In the genomic region with DNA sequence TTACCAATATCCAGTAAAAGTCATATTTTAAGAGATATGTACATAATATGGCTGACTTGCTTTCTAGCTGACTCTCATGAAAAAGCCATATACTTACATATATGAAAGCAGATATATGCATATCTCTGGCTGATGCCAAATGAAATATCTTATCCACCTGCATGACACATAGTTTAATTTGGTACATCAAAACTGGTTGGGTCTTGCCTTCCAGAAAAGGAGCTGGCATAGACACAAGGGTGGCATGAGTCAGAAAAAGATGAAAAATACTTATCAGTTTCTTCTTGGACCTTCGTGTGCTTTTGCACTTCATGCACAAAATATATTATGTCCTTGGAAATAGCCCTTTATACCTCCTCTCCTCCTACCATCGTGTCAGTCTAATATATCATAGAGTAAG, we compare ENCODE assay signal across 31 cellular contexts. TPM values are rescaled to one million over a fixed set of nuclear protein-coding genes. Genes with fewer than 3 reads are reported as not detected.
"Had no signal": no experiment of that assay in that cellular context is flagged by ENCODE, and none has a peak within 500 bp of the region (broad histone marks: within the 10 kb centered on the region; RNA-seq: fewer than 3 reads in every experiment).

No MANE protein-coding gene starts in this region.

- H3K36me3 ChIP-seq: ascending aorta, gastrocnemius medialis, heart left ventricle, WERI-Rb-1 had no signal

- H3K27ac ChIP-seq: ascending aorta, epithelial cell of prostate, gastrocnemius medialis, heart left ventricle, WERI-Rb-1 had no signal

- H3K27me3 Mint-ChIP-seq: activated B cell treated with CpG ODN at 0.5 μM for 24 hours; activated CD8-positive, alpha-beta T cell treated with anti-CD3 and anti-CD28 coated beads for 36 hours; activated naive CD8-positive, alpha-beta T cell treated with anti-CD3 and anti-CD28 coated beads, Interleukin-2, amount 10 ng/mL, durations not matched to agents 7 days and 5 days; activated T-cell treated with anti-CD3 and anti-CD28 coated beads, Interleukin-2, amount 50 U/mL, for 24 hours; brain had no signal

- H3K4me1 Mint-ChIP-seq: activated B cell treated with CpG ODN at 0.5 μM for 24 hours; activated naive CD4-positive, alpha-beta T cell treated with anti-CD3 and anti-CD28 coated beads, Interleukin-2, amount 10 ng/mL, durations not matched to agents 7 days and 5 days; activated naive CD8-positive, alpha-beta T cell treated with anti-CD3 and anti-CD28 coated beads, Interleukin-2, amount 10 ng/mL, durations not matched to agents 7 days and 5 days; brain; T-helper 17 cell had no signal

- DNase-seq: activated B cell treated with CpG ODN at 0.5 μM for 24 hours; activated CD4-positive, alpha-beta T cell treated with anti-CD3 and anti-CD28 coated beads for 48 hours; activated CD4-positive, alpha-beta T cell treated with anti-CD3 and anti-CD28 coated beads, Interleukin-2, amount 50 U/mL, for 1 hour; activated CD4-positive, alpha-beta T cell treated with anti-CD3 and anti-CD28 coated beads, Interleukin-2, amount 50 U/mL, for 48 hours; activated CD8-positive, alpha-beta memory T cell treated with anti-CD3 and anti-CD28 coated beads for 24 hours; activated CD8-positive, alpha-beta T cell treated with anti-CD3 and anti-CD28 coated beads for 36 hours; activated gamma-delta T cell; activated naive CD4-positive, alpha-beta T cell; activated naive CD4-positive, alpha-beta T cell treated with anti-CD3 and anti-CD28 coated beads, Interleukin-2, amount 10 ng/mL, durations not matched to agents 7 days and 5 days; activated naive CD8-positive, alpha-beta T cell treated with anti-CD3 and anti-CD28 coated beads, Interleukin-2, amount 10 ng/mL, durations not matched to agents 7 days and 5 days; activated T-cell treated with anti-CD3 and anti-CD28 coated beads, Interleukin-2, amount 50 U/mL, for 24 hours; activated T-cell treated with anti-CD3 and anti-CD28 coated beads, Interleukin-2, amount 50 U/mL, for 72 hours; caudate nucleus; cortex of kidney; dermis blood vessel endothelial cell; effector CD4-positive, alpha-beta T cell; effector memory CD8-positive, alpha-beta T cell; foreskin fibroblast; gastrocnemius medialis; glutamatergic neuron; heart left ventricle; T-helper 1 cell; T-helper 17 cell; T1000; WERI-Rb-1 had no signal

- H3K4me1 ChIP-seq: ascending aorta, gastrocnemius medialis, heart left ventricle had no signal

- H3K27ac Mint-ChIP-seq: activated B cell treated with CpG ODN at 0.5 μM for 24 hours; activated CD8-positive, alpha-beta T cell treated with anti-CD3 and anti-CD28 coated beads for 36 hours; activated naive CD4-positive, alpha-beta T cell treated with anti-CD3 and anti-CD28 coated beads, Interleukin-2, amount 10 ng/mL, durations not matched to agents 7 days and 5 days; activated naive CD4-positive, alpha-beta T cell treated with anti-CD3 and anti-CD28 coated beads, Interleukin-2, amount 50 U/mL, for 72 hours; activated naive CD8-positive, alpha-beta T cell treated with anti-CD3 and anti-CD28 coated beads, Interleukin-2, amount 10 ng/mL, durations not matched to agents 7 days and 5 days; activated T-cell treated with anti-CD3 and anti-CD28 coated beads, Interleukin-2, amount 50 U/mL, for 24 hours; activated T-cell treated with anti-CD3 and anti-CD28 coated beads, Interleukin-2, amount 50 U/mL, for 72 hours; brain; effector memory CD8-positive, alpha-beta T cell; T-helper 17 cell; T-helper 2 cell treated with Interferon-gamma antibody and Interleukin-4, amounts not matched to agents 5 μg/mL and 100 μg/mL, for 36 hours had no signal

- H3K36me3 Mint-ChIP-seq: activated naive CD4-positive, alpha-beta T cell treated with anti-CD3 and anti-CD28 coated beads, Interleukin-2, amount 10 ng/mL, durations not matched to agents 7 days and 5 days; activated naive CD4-positive, alpha-beta T cell treated with anti-CD3 and anti-CD28 coated beads, Interleukin-2, amount 50 U/mL, for 72 hours; activated naive CD8-positive, alpha-beta T cell treated with anti-CD3 and anti-CD28 coated beads, Interleukin-2, amount 10 ng/mL, durations not matched to agents 7 days and 5 days; brain had no signal

- H3K4me3 Mint-ChIP-seq: activated B cell treated with CpG ODN at 0.5 μM for 24 hours; activated CD8-positive, alpha-beta T cell treated with anti-CD3 and anti-CD28 coated beads for 36 hours; activated naive CD4-positive, alpha-beta T cell treated with anti-CD3 and anti-CD28 coated beads, Interleukin-2, amount 10 ng/mL, durations not matched to agents 7 days and 5 days; activated naive CD8-positive, alpha-beta T cell treated with anti-CD3 and anti-CD28 coated beads, Interleukin-2, amount 10 ng/mL, durations not matched to agents 7 days and 5 days; activated T-cell treated with anti-CD3 and anti-CD28 coated beads, Interleukin-2, amount 50 U/mL, for 24 hours; activated T-cell treated with anti-CD3 and anti-CD28 coated beads, Interleukin-2, amount 50 U/mL, for 72 hours; brain; effector memory CD8-positive, alpha-beta T cell; T-helper 17 cell; T-helper 2 cell treated with Interferon-gamma antibody and Interleukin-4, amounts not matched to agents 5 μg/mL and 100 μg/mL, for 36 hours had no signal

- H3K4me3 ChIP-seq: ascending aorta, gastrocnemius medialis, heart left ventricle had no signal

- H3K27me3 ChIP-seq: ascending aorta, gastrocnemius medialis, heart left ventricle had no signal

- H3K9me3 ChIP-seq: ascending aorta had no signal

- ATAC-seq: activated CD4-positive, CD25-positive, alpha-beta regulatory T cell treated with anti-CD3 and anti-CD28 coated beads, Interleukin-2, amount 50 U/mL, for 24 hours; activated CD8-positive, alpha-beta T cell treated with anti-CD3 and anti-CD28 coated beads for 36 hours; activated naive CD4-positive, alpha-beta T cell treated with anti-CD3 and anti-CD28 coated beads, Interleukin-2, amount 50 U/mL, for 72 hours; activated T-cell treated with anti-CD3 and anti-CD28 coated beads, Interleukin-2, amount 50 U/mL, for 72 hours; effector memory CD8-positive, alpha-beta T cell; gastrocnemius medialis; heart left ventricle; T-helper 17 cell had no signal

- H3K9me3 Mint-ChIP-seq: activated B cell treated with CpG ODN at 0.5 μM for 24 hours; activated CD8-positive, alpha-beta T cell treated with anti-CD3 and anti-CD28 coated beads for 36 hours; activated naive CD4-positive, alpha-beta T cell treated with anti-CD3 and anti-CD28 coated beads, Interleukin-2, amount 50 U/mL, for 72 hours; activated naive CD8-positive, alpha-beta T cell treated with anti-CD3 and anti-CD28 coated beads, Interleukin-2, amount 10 ng/mL, durations not matched to agents 7 days and 5 days; activated T-cell treated with anti-CD3 and anti-CD28 coated beads, Interleukin-2, amount 50 U/mL, for 24 hours; effector memory CD8-positive, alpha-beta T cell had no signal

RNA-seq across cellular contexts. Expression of a gene that starts 32.1 kb away (rescaled TPM):
- total RNA-seq: ascending aorta had no signal
